In genomic region chr12:6465467-6466183, GRCh38 we compare ENCODE assay signal across 7 cellular contexts.
DNase-seq lines count a peak whose midpoint lies in the region; TF ChIP-seq lines count a peak whose summit lies in the region.

No MANE protein-coding gene starts in this region.

- no peak overlapping the region for H3K9ac ChIP-seq in OCI-LY1 (ENCODE audit: low read length)

- no peak overlapping the region for H2AFZ ChIP-seq in OCI-LY1 (ENCODE audit: low read length)

- H3K27ac ChIP-seq in OCI-LY1 (ENCODE audit: low read depth, low read length, poor library complexity, severe bottlenecking): peak overlapping the region; percentile 45

- H3K36me3 ChIP-seq in OCI-LY1 (ENCODE audit: insufficient read depth, low read length): peaks cover 86% of the 10 kb centered on the region

- H3K4me3 ChIP-seq in OCI-LY1 (ENCODE audit: low read depth, low read length, poor library complexity, severe bottlenecking): no peak overlapping the region
- H3K4me3 ChIP-seq in astrocyte of the spinal cord (ENCODE audit: low read depth, low read length): no peak overlapping the region

- TF ChIP-seq CTCF in OCI-LY1 (IDR thresholded peaks at IDR 0.05; ENCODE audit: low read length) (peak; percentile 92), astrocyte of the spinal cord (IDR thresholded peaks at IDR 0.05; ENCODE audit: low read depth, low read length) (peak; percentile 95)

- peaks cover 24% of the 10 kb centered on the region for H3K79me2 ChIP-seq in OCI-LY1 (ENCODE audit: insufficient read depth, low read length)

- no peaks in the 10 kb centered on the region for H3K9me2 ChIP-seq in OCI-LY1 (ENCODE audit: low read depth, low read length)

- H3K4me1 ChIP-seq in OCI-LY1 (ENCODE audit: insufficient read depth, low read length, severe bottlenecking): peaks cover 68% of the 10 kb centered on the region

- no peak overlapping the region for H3K4me2 ChIP-seq in OCI-LY1 (ENCODE audit: low read length)

- in situ Hi-C loops in astrocyte of the spinal cord (cut with HindIII; ENCODE audit: low sequenced_read_pairs): loop anchor here (25.0 kb wide), 1 partner anchor 153 kb away; the partner anchor contains the start of gene PLEKHG6

- no peaks in the 10 kb centered on the region for H3K27me3 ChIP-seq in OCI-LY1 (ENCODE audit: insufficient read depth, low read length)

- H3F3A ChIP-seq in OCI-LY1 (ENCODE audit: insufficient read depth, low read length): no peaks in the 10 kb centered on the region

- H4K20me1 ChIP-seq in OCI-LY1 (ENCODE audit: insufficient read depth, low read length): no peaks in the 10 kb centered on the region

- H3K9me3 ChIP-seq in OCI-LY1 (ENCODE audit: low read length): 0 out of 2 replicates have a peak, but pooled peaks cover 3% of the 10 kb centered on the region

- DNase-seq in DMS53 (lab: John Stamatoyannopoulos, UW) (peak; percentile 94), HPDE6-E6E7 (ENCODE audit: extremely low spot score) (peak; percentile 53), astrocyte of the spinal cord (ENCODE audit: low read depth, low spot score) (peak; percentile 70), iPS-NIHi7 (ENCODE audit: extremely low spot score) (peak; percentile 80), smooth muscle cell of the brain vasculature (ENCODE audit: low read depth, low spot score) (peak; percentile 47), cerebellar nuclear complex (lab: John Stamatoyannopoulos, UW) (no peak)

Comparison
In these comparisons a context has a peak if more than half of its experiments do, and no peak if none do; other contexts are left out.
1. DNase-seq: peak in DMS53 (single experiment), HPDE6-E6E7 (single experiment), astrocyte of the spinal cord (single experiment), iPS-NIHi7 (single experiment) and smooth muscle cell of the brain vasculature (single experiment); none in cerebellar nuclear complex (0 of 2).